Comparison of ENCODE assay signal across 1 cellular context in the genomic region with DNA sequence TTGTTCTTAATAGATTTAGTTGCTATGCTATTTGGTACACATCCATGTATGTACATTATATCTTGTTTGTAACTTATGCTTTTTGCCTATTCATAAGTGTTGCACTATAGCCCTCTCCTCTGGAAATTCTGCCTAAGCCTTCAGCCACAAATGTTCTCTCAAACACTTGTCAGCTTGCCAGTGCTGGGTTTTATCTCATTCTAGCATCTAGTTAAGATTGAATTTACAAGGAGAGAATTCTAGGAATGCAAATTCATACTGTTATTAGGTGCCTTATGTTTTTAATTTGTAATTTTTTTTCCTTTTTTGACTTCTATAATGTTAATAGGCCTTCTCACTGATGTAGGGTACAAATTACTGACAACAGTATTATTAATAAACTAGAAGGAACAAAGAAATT.
TF ChIP-seq lines count a peak whose summit lies in the region.

No MANE protein-coding gene starts in this region.

TF ChIP-seq in endothelial cell of umbilical vein, 7 proteins besides CTCF, POLR2A, EP300 and RAD21 (continued from another document):
- no peak for TF ChIP-seq JUN (IDR thresholded peaks at IDR 0.05; ENCODE audit: borderline replicate concordance, insufficient read depth, insufficient read length, low read depth)
